Comparison of ENCODE assay signal across 27 cellular contexts in the genomic region with DNA sequence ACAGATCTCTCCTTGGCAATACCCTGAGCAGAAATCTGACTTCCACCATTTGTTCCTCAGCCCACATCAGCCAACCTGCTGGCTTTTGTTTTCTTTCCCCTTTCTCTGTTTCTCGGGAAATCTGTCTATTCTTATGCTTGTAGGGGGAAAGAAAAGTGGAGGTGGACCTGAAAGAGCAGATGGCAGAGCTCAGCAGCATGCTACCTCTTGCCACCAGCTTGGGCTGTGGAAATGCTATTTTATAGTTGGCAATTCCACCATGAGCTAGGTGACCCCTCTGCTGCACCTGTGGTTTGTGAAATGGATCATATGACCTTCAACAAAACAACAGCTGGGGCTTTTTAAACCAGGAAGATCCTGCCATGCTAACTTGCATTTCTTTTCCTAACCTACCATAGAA. TPM values are rescaled to one million over a fixed set of nuclear protein-coding genes. Genes with fewer than 3 reads are reported as not detected.
"Had no signal": no experiment of that assay in that cellular context is flagged by ENCODE, and none has a peak within 500 bp of the region (broad histone marks: within the 10 kb centered on the region; RNA-seq: fewer than 3 reads in every experiment).

No MANE protein-coding gene starts in this region.

- ATAC-seq: activated CD8-positive, alpha-beta T cell treated with anti-CD3 and anti-CD28 coated beads for 36 hours; activated naive CD8-positive, alpha-beta T cell treated with anti-CD3 and anti-CD28 coated beads, Interleukin-2, amount 50 U/mL, for 24 hours; activated T-cell treated with anti-CD3 and anti-CD28 coated beads, Interleukin-2, amount 50 U/mL, for 4 hours; Panc1 had no signal

- DNase-seq: activated CD4-positive, alpha-beta T cell treated with anti-CD3 and anti-CD28 coated beads, Interleukin-2, amount 10 ng/mL, durations not matched to agents 24 days and 14 days; activated CD4-positive, alpha-beta T cell treated with anti-CD3 and anti-CD28 coated beads, Interleukin-2, amount 50 U/mL, for 4 hours; activated CD8-positive, alpha-beta T cell treated with anti-CD3 and anti-CD28 coated beads for 36 hours; activated naive CD4-positive, alpha-beta T cell treated with anti-CD3 and anti-CD28 coated beads, Interleukin-2, amount 10 ng/mL, durations not matched to agents 7 days and 5 days; activated naive CD8-positive, alpha-beta T cell treated with anti-CD3 and anti-CD28 coated beads, Interleukin-2, amount 50 U/mL, for 24 hours; activated T-cell treated with anti-CD3 and anti-CD28 coated beads for 4 hours; activated T-cell treated with anti-CD3 and anti-CD28 coated beads, Interleukin-2, amount 50 U/mL, for 4 hours; anterior cingulate cortex; colonic mucosa; Karpas-422; KBM-7; MG63; MV-4-11; NCI-H1092; NCI-H1417 treated with DMSO at 0.1 percent for 48 hours; NCI-H1694 treated with DMSO at 0.1 percent for 48 hours; NCI-H2029; NCI-H510A; NCI-H526; NCI-H774; SHP77; SJCRH30 had no signal

RNA-seq across cellular contexts. Expression of a gene that starts 6.8 kb away (rescaled TPM):
- total RNA-seq: activated CD4-positive, alpha-beta T cell treated with anti-CD3 and anti-CD28 coated beads, Interleukin-2, amount 10 ng/mL, durations not matched to agents 24 days and 14 days; activated CD8-positive, alpha-beta T cell treated with anti-CD3 and anti-CD28 coated beads for 36 hours; activated T-cell treated with anti-CD3 and anti-CD28 coated beads, Interleukin-2, amount 50 U/mL, for 4 hours; activated T-helper 1 cell treated with anti-CD3 and anti-CD28 coated beads, Interleukin-12 subunit alpha, Interleukin-12 subunit beta, Interleukin-2, Interleukin-4 antibody, amounts not matched to agents 30 ng/mL and 10 ng/mL and 1 ng/mL, durations not matched to agents 14 hours and 24 hours and 36 hours; bronchial epithelial cell; chondrocyte; colonic mucosa; RPMI7951; SJCRH30 had no signal
